In the genomic region with DNA sequence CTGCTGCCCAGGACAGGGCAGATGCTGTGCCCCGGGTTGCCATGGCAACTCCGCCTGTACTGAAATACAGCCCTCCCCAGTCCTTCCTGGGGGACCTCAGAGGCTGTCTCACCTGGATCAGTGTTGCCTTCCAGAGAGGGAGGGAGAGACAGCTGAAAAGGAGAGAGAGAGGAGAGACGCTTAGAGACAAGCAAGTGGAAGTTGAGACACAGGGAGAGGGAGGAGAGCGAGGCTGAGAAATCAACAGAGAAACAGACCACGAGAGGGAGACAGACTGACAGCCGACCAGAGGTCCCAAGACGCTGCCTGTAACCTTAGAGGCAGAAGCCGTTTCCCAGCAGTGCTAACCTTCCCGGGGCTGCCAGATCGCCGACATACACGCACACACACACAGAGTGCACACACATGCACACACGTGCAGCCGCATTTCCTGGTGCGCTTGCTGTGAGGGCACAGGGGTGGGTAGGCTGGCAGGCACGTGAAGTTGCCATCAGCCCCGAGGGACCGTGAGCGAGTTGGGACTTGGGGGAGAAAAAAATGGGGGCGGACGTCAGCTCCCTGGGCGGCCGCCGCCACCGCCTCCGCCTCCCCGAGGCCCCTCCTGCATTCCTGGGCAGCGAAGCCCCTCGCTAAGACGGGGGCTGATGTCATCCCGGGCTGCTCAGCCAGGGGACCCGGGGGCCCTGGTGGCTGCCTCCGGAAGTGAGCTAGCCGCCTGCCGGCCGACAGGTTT, we compare ENCODE assay signal across 1 cellular context.
TF ChIP-seq lines count a peak whose summit lies in the region.

No MANE protein-coding gene starts in this region.

TF ChIP-seq in HEK293, 187 proteins besides CTCF, POLR2A, EP300 and RAD21 (continued from another document):
- TF ChIP-seq ZXDB (tag by site-specific recombination; IDR thresholded peaks at IDR 0.05) (peak; percentile 40; the same call in 1 of the 2 replicates), ZFP41 (tag by site-specific recombination; IDR thresholded peaks at IDR 0.05; ENCODE audit: borderline replicate concordance) (no peak), HOXC10 (CRISPR knock-in tag; IDR thresholded peaks at IDR 0.05) (no peak), ZNF510 (tag by site-specific recombination; IDR thresholded peaks at IDR 0.05; ENCODE audit: insufficient replicate concordance) (no peak), ZNF302 (tag by site-specific recombination; IDR thresholded peaks at IDR 0.05; ENCODE audit: low read depth) (no peak), ZNF138 (tag by site-specific recombination; IDR thresholded peaks at IDR 0.05; ENCODE audit: borderline replicate concordance) (no peak), SCRT2 (tag by site-specific recombination; IDR thresholded peaks at IDR 0.05) (peak; percentile 60), ZNF266 (tag by site-specific recombination; IDR thresholded peaks at IDR 0.05; ENCODE audit: low read depth) (no peak), ZNF629 (tag by site-specific recombination; IDR thresholded peaks at IDR 0.05) (peak; percentile 62; the same call in 1 of the 2 replicates), GLIS1 (tag by site-specific recombination; IDR thresholded peaks at IDR 0.05) (peak; percentile 92)
